ENCODE assay signal across 11 cellular contexts in genomic region chr3:193963808-193964516, GRCh38.
DNase-seq lines count a peak whose midpoint lies in the region; ATAC-seq and TF ChIP-seq lines count a peak whose summit lies in the region.
"Had no signal": no experiment of that assay in that cellular context is flagged by ENCODE, and none has a peak within 500 bp of the region (broad histone marks: within the 10 kb centered on the region; RNA-seq: fewer than 3 reads in every experiment).

No MANE protein-coding gene starts in this region.

- POLR2A ChIA-PET in GM10248 (lab: Yijun Ruan, JAX) = no interaction called here

- CTCF ChIA-PET in GM10248 (lab: Yijun Ruan, JAX) = no interaction called here

- DNase-seq in GM10248 (ENCODE audit: extremely low spot score) (peak; percentile 51), NCI-H1436 treated with DMSO at 0.1 percent for 48 hours (lab: John Stamatoyannopoulos, UW) (peak; percentile 4), A172 (ENCODE audit: low spot score) (no peak), COLO829 (ENCODE audit: low spot score) (no peak), SHP77 (lab: John Stamatoyannopoulos, UW) (no peak), glomerular visceral epithelial cell (ENCODE audit: extremely low spot score) (no peak)
- DNase-seq: CD8-positive, alpha-beta T cell; NCI-H1092; Peyer's patch had no signal

- no peak for TF ChIP-seq CTCF in GM10248 (IDR thresholded peaks at IDR 0.05; ENCODE audit: control extremely low read depth, extremely low read depth, low read depth, missing control alignments)

- peak; percentile 96 for ATAC-seq in GM18519 (IDR thresholded peaks at IDR 0.05; ENCODE audit: low FRiP score, unreplicated experiment)
- ATAC-seq in GM21825 (IDR thresholded peaks at IDR 0.05; ENCODE audit: unreplicated experiment) = peak; percentile 68
- ATAC-seq: CD8-positive, alpha-beta T cell had no signal

Comparison
In these comparisons a context has a peak if more than half of its experiments do, and no peak if none do; other contexts are left out.
1. DNase-seq: peak in GM10248 (single experiment) and NCI-H1436 treated with DMSO at 0.1 percent for 48 hours (single experiment); none in A172 (single experiment), COLO829 (single experiment), SHP77 (0 of 2) and glomerular visceral epithelial cell (single experiment).